8 cellular contexts compared by ENCODE assay signal in genomic region chr5:10600629-10601245, GRCh38.
DNase-seq lines count a peak whose midpoint lies in the region; ATAC-seq, FAIRE-seq and TF ChIP-seq lines count a peak whose summit lies in the region.

No MANE protein-coding gene starts in this region.

- H3K4me3 ChIP-seq in GM06990 (replicated peaks; ENCODE audit: low read depth, low read length) = peak overlapping the region; percentile 37; the same call in 1 of the 2 replicates
- H3K4me3 ChIP-seq in stomach smooth muscle (ENCODE audit: low read length in 2 of 2) = peak overlapping the region; percentile 8 to 62

- no peak for FAIRE-seq in D721Med (lab: Jason Lieb, UNC)

- H3K36me3 ChIP-seq in GM06990 (ENCODE audit: control insufficient read depth, insufficient read depth, low read length) (no peaks in the 10 kb centered on the region), stomach smooth muscle (ENCODE audit: control insufficient read depth in 2 of 2, insufficient read depth in 2 of 2, low read length in 2 of 2) (no peaks in the 10 kb centered on the region)

- H3K4me1 ChIP-seq in stomach smooth muscle (ENCODE audit: control insufficient read depth, insufficient read depth, low read length) = peaks cover 18% of the 10 kb centered on the region

- no peaks in the 10 kb centered on the region for H3K9me3 ChIP-seq in stomach smooth muscle (ENCODE audit: control insufficient read depth in 2 of 2, low read length in 2 of 2)

- H3K27me3 ChIP-seq in GM06990 (replicated peaks; ENCODE audit: control insufficient read depth, insufficient read depth, low read length) (no peaks in the 10 kb centered on the region), stomach smooth muscle (ENCODE audit: control insufficient read depth in 1 of 2, insufficient read depth in 2 of 2, low read length in 2 of 2) (no peaks in the 10 kb centered on the region)

- no peak overlapping the region for H3K27ac ChIP-seq in stomach smooth muscle (ENCODE audit: low read length)

- DNase-seq in GM06990 (ENCODE audit: extremely low read depth, insufficient read length) = peak; percentile 56
- peak; percentile 33 for DNase-seq in cerebellar cortex (ENCODE audit: low spot score)
- no peak for DNase-seq in NCI-H2196 (lab: John Stamatoyannopoulos, UW; ENCODE audit: unreplicated experiment)
- DNase-seq in GM20000 (ENCODE audit: low spot score) = no peak
- no peak for DNase-seq in D721Med (ENCODE audit: insufficient read length, low spot score)

- H3K9ac ChIP-seq in stomach smooth muscle (ENCODE audit: low read length in 2 of 2) = no peak overlapping the region

- TF ChIP-seq CTCF in GM06990 (IDR thresholded peaks at IDR 0.05; ENCODE audit: insufficient read depth, low read length, poor library complexity, severe bottlenecking) = no peak
- no peak for TF ChIP-seq CTCF in GM20000 (IDR thresholded peaks at IDR 0.05; ENCODE audit: extremely low read depth, missing control alignments)
- no peak for TF ChIP-seq CTCF in D721Med (IDR thresholded peaks at IDR 0.05; ENCODE audit: insufficient read depth, missing control alignments)

- peak; percentile 70 for ATAC-seq in GM21423 (IDR thresholded peaks at IDR 0.05; ENCODE audit: unreplicated experiment)
- ATAC-seq in HG03565 (IDR thresholded peaks at IDR 0.05; ENCODE audit: unreplicated experiment) = peak; percentile 55

Comparison
In these comparisons a context has a peak if more than half of its experiments do, and no peak if none do; other contexts are left out.
1. DNase-seq: peak in GM06990 (single experiment) and cerebellar cortex (single experiment); none in NCI-H2196 (single experiment), GM20000 (single experiment) and D721Med (single experiment).